ENCODE assay signal across 9 cellular contexts in genomic region chr19:19514215-19514633, GRCh38. TPM values are rescaled to one million over a fixed set of nuclear protein-coding genes. Genes with fewer than 3 reads are reported as not detected.
DNase-seq lines count a peak whose midpoint lies in the region; ATAC-seq and TF ChIP-seq lines count a peak whose summit lies in the region.
"Had no signal": no experiment of that assay in that cellular context is flagged by ENCODE, and none has a peak within 500 bp of the region (broad histone marks: within the 10 kb centered on the region; RNA-seq: fewer than 3 reads in every experiment).

No MANE protein-coding gene starts in this region.

- peaks cover 22% of the 10 kb centered on the region for H3K4me1 Mint-ChIP-seq in activated naive CD4-positive, alpha-beta T cell treated with anti-CD3 and anti-CD28 coated beads for 36 hours (ENCODE audit: low read depth)
- peaks cover 26% of the 10 kb centered on the region for H3K4me1 Mint-ChIP-seq in activated naive CD4-positive, alpha-beta T cell treated with anti-CD3 and anti-CD28 coated beads, Interleukin-2, amount 10 ng/mL, durations not matched to agents 7 days and 5 days
- H3K4me1 Mint-ChIP-seq in nephron = peaks cover 6% of the 10 kb centered on the region

- ATAC-seq in upper lobe of right lung (no peak), GM19463 (IDR thresholded peaks at IDR 0.05; ENCODE audit: unreplicated experiment) (no peak)

- TF ChIP-seq CTCF in nephron (IDR thresholded peaks at IDR 0.05; ENCODE audit: unreplicated experiment in 3 of 3) (no peak), upper lobe of right lung (IDR thresholded peaks at IDR 0.05) (no peak)

- CTCF ChIA-PET in activated naive CD4-positive, alpha-beta T cell treated with anti-CD3 and anti-CD28 coated beads for 36 hours (lab: Charles Lee) = no interaction called here
- CTCF ChIA-PET in activated naive CD4-positive, alpha-beta T cell treated with anti-CD3 and anti-CD28 coated beads, Interleukin-2, amount 10 ng/mL, durations not matched to agents 7 days and 5 days (lab: Charles Lee) = no interaction called here

- no peaks in the 10 kb centered on the region for H3K27me3 ChIP-seq in upper lobe of right lung

- H3K4me1 ChIP-seq in upper lobe of right lung = peaks cover 11% of the 10 kb centered on the region

- H3K27ac Mint-ChIP-seq in activated naive CD4-positive, alpha-beta T cell treated with anti-CD3 and anti-CD28 coated beads for 36 hours = no peak overlapping the region
- H3K27ac Mint-ChIP-seq in activated naive CD4-positive, alpha-beta T cell treated with anti-CD3 and anti-CD28 coated beads, Interleukin-2, amount 10 ng/mL, durations not matched to agents 7 days and 5 days = no peak overlapping the region
- no peak overlapping the region for H3K27ac Mint-ChIP-seq in nephron

- H3K4me3 Mint-ChIP-seq in activated naive CD4-positive, alpha-beta T cell treated with anti-CD3 and anti-CD28 coated beads for 36 hours = peak overlapping the region; percentile 39
- H3K4me3 Mint-ChIP-seq in activated naive CD4-positive, alpha-beta T cell treated with anti-CD3 and anti-CD28 coated beads, Interleukin-2, amount 10 ng/mL, durations not matched to agents 7 days and 5 days = no peak overlapping the region
- peak overlapping the region; percentile 30 to 66 (median 64) for H3K4me3 Mint-ChIP-seq in nephron

- peaks cover 9% of the 10 kb centered on the region for H3K36me3 Mint-ChIP-seq in activated naive CD4-positive, alpha-beta T cell treated with anti-CD3 and anti-CD28 coated beads for 36 hours (ENCODE audit: low read depth)
- peaks cover 18% of the 10 kb centered on the region for H3K36me3 Mint-ChIP-seq in activated naive CD4-positive, alpha-beta T cell treated with anti-CD3 and anti-CD28 coated beads, Interleukin-2, amount 10 ng/mL, durations not matched to agents 7 days and 5 days
- peaks cover 7% of the 10 kb centered on the region for H3K36me3 Mint-ChIP-seq in nephron (ENCODE audit: low read depth)

- no peaks in the 10 kb centered on the region for H3K9me3 ChIP-seq in upper lobe of right lung

- intact Hi-C loops in activated naive CD4-positive, alpha-beta T cell treated with anti-CD3 and anti-CD28 coated beads for 36 hours (cut with micrococcal nuclease) = no loop called here
- intact Hi-C loops in upper lobe of right lung (cut with DNase I) = no loop called here

- no peak overlapping the region for H3K27ac ChIP-seq in upper lobe of right lung

- H3K36me3 ChIP-seq in upper lobe of right lung = no peaks in the 10 kb centered on the region

- no peaks in the 10 kb centered on the region for H3K27me3 Mint-ChIP-seq in activated naive CD4-positive, alpha-beta T cell treated with anti-CD3 and anti-CD28 coated beads for 36 hours (ENCODE audit: low read depth)
- H3K27me3 Mint-ChIP-seq in activated naive CD4-positive, alpha-beta T cell treated with anti-CD3 and anti-CD28 coated beads, Interleukin-2, amount 10 ng/mL, durations not matched to agents 7 days and 5 days = no peaks in the 10 kb centered on the region
- H3K27me3 Mint-ChIP-seq in nephron (ENCODE audit: low read depth) = no peaks in the 10 kb centered on the region

- no peak for DNase-seq in activated naive CD4-positive, alpha-beta T cell treated with anti-CD3 and anti-CD28 coated beads for 36 hours
- no peak for DNase-seq in activated naive CD4-positive, alpha-beta T cell treated with anti-CD3 and anti-CD28 coated beads, Interleukin-2, amount 10 ng/mL, durations not matched to agents 7 days and 5 days
- DNase-seq in fibroblast of the conjunctiva (ENCODE audit: low read depth) = peak; percentile 29
- DNase-seq in upper lobe of right lung = peak; percentile 79
- no peak for DNase-seq in UCSD-AML1 (lab: John Stamatoyannopoulos, UW; ENCODE audit: unreplicated experiment)
- no peak for DNase-seq in AG08396 (ENCODE audit: low spot score)
- DNase-seq: H7 had no signal

- H3K9me3 Mint-ChIP-seq in activated naive CD4-positive, alpha-beta T cell treated with anti-CD3 and anti-CD28 coated beads for 36 hours = no peaks in the 10 kb centered on the region
- no peaks in the 10 kb centered on the region for H3K9me3 Mint-ChIP-seq in activated naive CD4-positive, alpha-beta T cell treated with anti-CD3 and anti-CD28 coated beads, Interleukin-2, amount 10 ng/mL, durations not matched to agents 7 days and 5 days
- no peaks in the 10 kb centered on the region for H3K9me3 Mint-ChIP-seq in nephron

- no peak overlapping the region for H3K4me3 ChIP-seq in upper lobe of right lung

RNA-seq across cellular contexts. Expression of gene TSSK6, which starts 1.1 kb away (rescaled TPM):
- 1 to 10 TPM; 4.5 TPM for total RNA-seq in activated naive CD4-positive, alpha-beta T cell treated with anti-CD3 and anti-CD28 coated beads for 36 hours
- total RNA-seq in upper lobe of right lung = 1.8 TPM

RNA-seq across cellular contexts. Expression of gene NDUFA13, which starts 1.8 kb away (rescaled TPM):
- total RNA-seq in activated naive CD4-positive, alpha-beta T cell treated with anti-CD3 and anti-CD28 coated beads for 36 hours = 100 to 1,000 TPM; 351 to 376 TPM
- 207 TPM for total RNA-seq in upper lobe of right lung

RNA-seq across cellular contexts. Expression of gene YJEFN3, which starts 14.5 kb away (rescaled TPM):
- 1 to 10 TPM; 6.5 to 7.2 TPM for total RNA-seq in activated naive CD4-positive, alpha-beta T cell treated with anti-CD3 and anti-CD28 coated beads for 36 hours
- total RNA-seq in upper lobe of right lung = 6.4 TPM

RNA-seq across cellular contexts. Expression of gene CILP2, which starts 23.8 kb away (rescaled TPM):
- under 1 TPM; 0.14 to 0.22 TPM for total RNA-seq in activated naive CD4-positive, alpha-beta T cell treated with anti-CD3 and anti-CD28 coated beads for 36 hours
- 0.41 TPM for total RNA-seq in upper lobe of right lung

Comparison
In these comparisons a context has a peak if more than half of its experiments do, and no peak if none do; other contexts are left out.
1. DNase-seq: peak in fibroblast of the conjunctiva (single experiment) and upper lobe of right lung (single experiment); none in activated naive CD4-positive, alpha-beta T cell treated with anti-CD3 and anti-CD28 coated beads for 36 hours (single experiment), activated naive CD4-positive, alpha-beta T cell treated with anti-CD3 and anti-CD28 coated beads, Interleukin-2, amount 10 ng/mL, durations not matched to agents 7 days and 5 days (single experiment), UCSD-AML1 (single experiment) and AG08396 (single experiment).